17 cellular contexts compared by ENCODE assay signal in genomic region chr9:27622688-27623340, GRCh38.
"Had no signal": no experiment of that assay in that cellular context is flagged by ENCODE, and none has a peak within 500 bp of the region (broad histone marks: within the 10 kb centered on the region; RNA-seq: fewer than 3 reads in every experiment).

No MANE protein-coding gene starts in this region.

- ATAC-seq: activated CD4-positive, CD25-positive, alpha-beta regulatory T cell treated with anti-CD3 and anti-CD28 coated beads, Interleukin-2, amount 50 U/mL, for 24 hours; activated CD8-positive, alpha-beta memory T cell treated with anti-CD3 and anti-CD28 coated beads, Interleukin-2, amount 10 ng/mL, durations not matched to agents 7 days and 5 days; activated T-cell treated with anti-CD3 and anti-CD28 coated beads, Interleukin-2, amount 50 U/mL, for 4 hours; heart left ventricle; naive thymus-derived CD8-positive, alpha-beta T cell; stimulated activated naive CD8-positive, alpha-beta T cell treated with anti-CD3 and anti-CD28 coated beads, Interleukin-15, Interleukin-2, amounts not matched to agents 100 U/mL and 50 U/mL, for 24 hours; T-helper 17 cell had no signal

- H3K27ac ChIP-seq: heart left ventricle had no signal

- H3K4me1 Mint-ChIP-seq: activated CD8-positive, alpha-beta memory T cell treated with anti-CD3 and anti-CD28 coated beads, Interleukin-2, amount 10 ng/mL, durations not matched to agents 7 days and 5 days; activated naive CD8-positive, alpha-beta T cell treated with anti-CD3 and anti-CD28 coated beads for 36 hours; naive thymus-derived CD8-positive, alpha-beta T cell had no signal

- FAIRE-seq: endothelial cell of umbilical vein, islet of Langerhans, TTC549 had no signal

- H3K4me3 ChIP-seq: heart left ventricle had no signal

- H3K9me3 Mint-ChIP-seq: activated naive CD8-positive, alpha-beta T cell treated with anti-CD3 and anti-CD28 coated beads for 36 hours; activated T-cell treated with anti-CD3 and anti-CD28 coated beads, Interleukin-2, amount 50 U/mL, for 4 hours; naive thymus-derived CD8-positive, alpha-beta T cell had no signal

- H3K27me3 Mint-ChIP-seq: activated naive CD8-positive, alpha-beta T cell treated with anti-CD3 and anti-CD28 coated beads for 36 hours had no signal

- H3K36me3 ChIP-seq: heart left ventricle had no signal

- H3K9me3 ChIP-seq: heart left ventricle had no signal

- H3K4me3 Mint-ChIP-seq: activated CD8-positive, alpha-beta memory T cell treated with anti-CD3 and anti-CD28 coated beads, Interleukin-2, amount 10 ng/mL, durations not matched to agents 7 days and 5 days; activated naive CD8-positive, alpha-beta T cell treated with anti-CD3 and anti-CD28 coated beads for 36 hours; activated T-cell treated with anti-CD3 and anti-CD28 coated beads, Interleukin-2, amount 50 U/mL, for 4 hours; naive thymus-derived CD8-positive, alpha-beta T cell; T-helper 17 cell had no signal

- H3K27ac Mint-ChIP-seq: activated CD8-positive, alpha-beta memory T cell treated with anti-CD3 and anti-CD28 coated beads, Interleukin-2, amount 10 ng/mL, durations not matched to agents 7 days and 5 days; activated naive CD8-positive, alpha-beta T cell treated with anti-CD3 and anti-CD28 coated beads for 36 hours; naive thymus-derived CD8-positive, alpha-beta T cell; T-helper 17 cell had no signal

- DNase-seq: activated CD8-positive, alpha-beta memory T cell treated with anti-CD3 and anti-CD28 coated beads, Interleukin-2, amount 10 ng/mL, durations not matched to agents 7 days and 5 days; activated gamma-delta T cell; activated naive CD8-positive, alpha-beta T cell treated with anti-CD3 and anti-CD28 coated beads for 36 hours; activated T-cell treated with anti-CD3 and anti-CD28 coated beads, Interleukin-2, amount 50 U/mL, for 4 hours; anterior cingulate cortex; foreskin melanocyte; heart left ventricle; mammary epithelial cell; naive thymus-derived CD8-positive, alpha-beta T cell; stimulated activated CD4-positive, alpha-beta T cell treated with anti-CD3 and anti-CD28 coated beads, Interleukin-4, amount 100 ng/mL, for 1 hour; stimulated activated CD8-positive, alpha-beta memory T cell treated with anti-CD3 and anti-CD28 coated beads, Interleukin-4, amount 100 ng/mL, for 48 hours; stimulated activated naive CD8-positive, alpha-beta T cell treated with anti-CD3 and anti-CD28 coated beads, Interleukin-15, Interleukin-2, amounts not matched to agents 100 U/mL and 50 U/mL, for 24 hours; T-helper 17 cell had no signal

- H3K36me3 Mint-ChIP-seq: activated CD8-positive, alpha-beta memory T cell treated with anti-CD3 and anti-CD28 coated beads, Interleukin-2, amount 10 ng/mL, durations not matched to agents 7 days and 5 days; activated naive CD8-positive, alpha-beta T cell treated with anti-CD3 and anti-CD28 coated beads for 36 hours; naive thymus-derived CD8-positive, alpha-beta T cell had no signal
